In genomic region chr12:39443704-39444234, GRCh38 we compare ENCODE assay signal across 8 cellular contexts. TPM values are rescaled to one million over a fixed set of nuclear protein-coding genes. Genes with fewer than 3 reads are reported as not detected.
DNase-seq lines count a peak whose midpoint lies in the region; ATAC-seq lines count a peak whose summit lies in the region.

No MANE protein-coding gene starts in this region.

- H3K4me3 ChIP-seq in ectodermal cell (ENCODE audit: insufficient read depth, low read depth, low read length) = peak overlapping the region; percentile 91
- H3K4me3 ChIP-seq in muscle layer of duodenum (ENCODE audit: low read depth in 1 of 2, low read length in 2 of 2) = peak overlapping the region; percentile 82 to 94

- H3K9me3 ChIP-seq in ectodermal cell (ENCODE audit: control insufficient read depth, low read length) = no peaks in the 10 kb centered on the region
- no peaks in the 10 kb centered on the region for H3K9me3 ChIP-seq in muscle layer of duodenum (ENCODE audit: control insufficient read depth in 1 of 2, low read length in 2 of 2)

- 14 to 27% methylated on average over 7 of the region's 7 CpGs for WGBS in ectodermal cell, 2 experiments

- DNase-seq in COLO829 (ENCODE audit: low spot score) = peak; percentile 2
- DNase-seq in NCI-H2227 (lab: John Stamatoyannopoulos, UW; ENCODE audit: unreplicated experiment) = peak; percentile 13
- no peak for DNase-seq in activated effector memory CD4-positive, alpha-beta T cell treated with Interleukin-2 at 50 U/mL for 16 hours
- no peak for DNase-seq in NCI-H446 (lab: John Stamatoyannopoulos, UW)

- peaks cover 19% of the 10 kb centered on the region for H3K4me1 ChIP-seq in ectodermal cell (ENCODE audit: control insufficient read depth, insufficient read depth, low read length)
- H3K4me1 ChIP-seq in muscle layer of duodenum (ENCODE audit: control insufficient read depth in 1 of 2, insufficient read depth in 2 of 2, low read length in 2 of 2) = peaks cover 0 to 4% of the 10 kb centered on the region in 2 donors

- H3K27ac ChIP-seq in ectodermal cell (ENCODE audit: insufficient read depth, low read depth, low read length, poor library complexity, severe bottlenecking) = peak overlapping the region; percentile 98
- peak overlapping the region; percentile 69 for H3K27ac ChIP-seq in muscle layer of duodenum (ENCODE audit: low read length)

- H3K36me3 ChIP-seq in ectodermal cell (ENCODE audit: control insufficient read depth, insufficient read depth, low read length) (no peaks in the 10 kb centered on the region), muscle layer of duodenum (ENCODE audit: control insufficient read depth in 1 of 2, insufficient read depth in 2 of 2, low read length in 2 of 2) (no peaks in the 10 kb centered on the region)

- H3K27me3 ChIP-seq in ectodermal cell (ENCODE audit: control insufficient read depth, insufficient read depth, low read length, poor library complexity, severe bottlenecking) (no peaks in the 10 kb centered on the region), muscle layer of duodenum (ENCODE audit: low read depth, low read length) (no peaks in the 10 kb centered on the region)

- no peak for ATAC-seq in GM19455 (IDR thresholded peaks at IDR 0.05; ENCODE audit: unreplicated experiment)
- ATAC-seq in GM18517 (IDR thresholded peaks at IDR 0.05; ENCODE audit: unreplicated experiment) = no peak

RNA-seq across cellular contexts. Expression of gene KIF21A, which starts 0.8 kb away (rescaled TPM):
- polyA plus RNA-seq in ectodermal cell (2013, experiment 1 of 4) = 47.1 TPM
- 41.6 TPM for polyA plus RNA-seq in ectodermal cell (2013, experiment 2 of 4)
- 56.3 TPM for polyA plus RNA-seq in ectodermal cell (2013, experiment 3 of 4)
- polyA plus RNA-seq in ectodermal cell (2013, experiment 4 of 4) = 54.8 TPM

Comparison
In these comparisons a context has a peak if more than half of its experiments do, and no peak if none do; other contexts are left out.
1. DNase-seq: peak in COLO829 (single experiment) and NCI-H2227 (single experiment); none in activated effector memory CD4-positive, alpha-beta T cell treated with Interleukin-2 at 50 U/mL for 16 hours (single experiment) and NCI-H446 (0 of 2).